In genomic region chr6:11480541-11480940, GRCh38 we compare ENCODE assay signal across 25 cellular contexts.
"Had no signal": no experiment of that assay in that cellular context is flagged by ENCODE, and none has a peak within 500 bp of the region (broad histone marks: within the 10 kb centered on the region; RNA-seq: fewer than 3 reads in every experiment).

No MANE protein-coding gene starts in this region.

- H3K4me1 Mint-ChIP-seq: immature natural killer cell; naive thymus-derived CD4-positive, alpha-beta T cell; stimulated activated memory B cell treated with anti-CD40 and anti-IgM and Interleukin-4, amounts not matched to agents 10 μg/mL and 1 μg/mL and 100 μg/mL, for 72 hours; stimulated activated naive CD8-positive, alpha-beta T cell treated with anti-CD3 and anti-CD28 coated beads, Interleukin-15, amount 100 ng/mL, for 72 hours had no signal

- H3K27ac ChIP-seq: left ventricle myocardium inferior, ovary, right atrium auricular region, right lobe of liver, thyroid gland, transverse colon, upper lobe of left lung, vagina had no signal

- H3K27ac Mint-ChIP-seq: immature natural killer cell; naive thymus-derived CD4-positive, alpha-beta T cell; progenitor cell of endocrine pancreas; stimulated activated memory B cell treated with anti-CD40 and anti-IgM and Interleukin-4, amounts not matched to agents 10 μg/mL and 1 μg/mL and 100 μg/mL, for 72 hours; stimulated activated naive CD8-positive, alpha-beta T cell treated with anti-CD3 and anti-CD28 coated beads, Interleukin-15, amount 100 ng/mL, for 72 hours had no signal

- DNase-seq: hypothalamus; immature natural killer cell; kidney; left colon; left ventricle myocardium inferior; midbrain; mucosa of descending colon; naive thymus-derived CD4-positive, alpha-beta T cell; ovary; right lobe of liver; stimulated activated CD4-positive, alpha-beta T cell treated with anti-CD3 and anti-CD28 coated beads, Interleukin-12 subunit alpha, Interleukin-12 subunit beta, amount 100 ng/mL, for 4 hours; stimulated activated CD4-positive, alpha-beta T cell treated with anti-CD3 and anti-CD28 coated beads, Interleukin-15, amount 100 ng/mL, for 24 hours; stimulated activated CD4-positive, alpha-beta T cell treated with anti-CD3 and anti-CD28 coated beads, Interleukin-4, amount 100 ng/mL, for 24 hours; stimulated activated naive CD4-positive, alpha-beta T cell treated with Interleukin-2 at 50 U/mL for 16 hours; stimulated activated naive CD8-positive, alpha-beta T cell treated with anti-CD3 and anti-CD28 coated beads, Interleukin-15, amount 100 ng/mL, for 72 hours; substantia nigra; thyroid gland; transverse colon; upper lobe of left lung had no signal

- ATAC-seq: left colon; mucosa of descending colon; naive thymus-derived CD4-positive, alpha-beta T cell; natural killer cell treated with Interleukin-12 subunit alpha and Interleukin-12 subunit beta and Interleukin-15 and Interleukin-18, amount 100 ng/mL, for 72 hours; right lobe of liver; stimulated activated memory B cell treated with anti-CD40 and anti-IgM and Interleukin-4, amounts not matched to agents 10 μg/mL and 1 μg/mL and 100 μg/mL, for 72 hours; stimulated activated naive CD8-positive, alpha-beta T cell treated with anti-CD3 and anti-CD28 coated beads, Interleukin-15, amount 100 ng/mL, for 72 hours had no signal

- H3K4me3 Mint-ChIP-seq: immature natural killer cell; naive thymus-derived CD4-positive, alpha-beta T cell; natural killer cell treated with Interleukin-12 subunit alpha and Interleukin-12 subunit beta and Interleukin-15 and Interleukin-18, amount 100 ng/mL, for 72 hours; stimulated activated memory B cell treated with anti-CD40 and anti-IgM and Interleukin-4, amounts not matched to agents 10 μg/mL and 1 μg/mL and 100 μg/mL, for 72 hours; stimulated activated naive CD8-positive, alpha-beta T cell treated with anti-CD3 and anti-CD28 coated beads, Interleukin-15, amount 100 ng/mL, for 72 hours had no signal

- H3K9me3 Mint-ChIP-seq: immature natural killer cell; natural killer cell treated with Interleukin-12 subunit alpha and Interleukin-12 subunit beta and Interleukin-15 and Interleukin-18, amount 100 ng/mL, for 72 hours; stimulated activated memory B cell treated with anti-CD40 and anti-IgM and Interleukin-4, amounts not matched to agents 10 μg/mL and 1 μg/mL and 100 μg/mL, for 72 hours had no signal

- H3K36me3 Mint-ChIP-seq: natural killer cell treated with Interleukin-12 subunit alpha and Interleukin-12 subunit beta and Interleukin-15 and Interleukin-18, amount 100 ng/mL, for 72 hours; stimulated activated memory B cell treated with anti-CD40 and anti-IgM and Interleukin-4, amounts not matched to agents 10 μg/mL and 1 μg/mL and 100 μg/mL, for 72 hours had no signal

- FAIRE-seq: islet of Langerhans, kidney had no signal
